ENCODE assay signal across 8 cellular contexts in the genomic region with DNA sequence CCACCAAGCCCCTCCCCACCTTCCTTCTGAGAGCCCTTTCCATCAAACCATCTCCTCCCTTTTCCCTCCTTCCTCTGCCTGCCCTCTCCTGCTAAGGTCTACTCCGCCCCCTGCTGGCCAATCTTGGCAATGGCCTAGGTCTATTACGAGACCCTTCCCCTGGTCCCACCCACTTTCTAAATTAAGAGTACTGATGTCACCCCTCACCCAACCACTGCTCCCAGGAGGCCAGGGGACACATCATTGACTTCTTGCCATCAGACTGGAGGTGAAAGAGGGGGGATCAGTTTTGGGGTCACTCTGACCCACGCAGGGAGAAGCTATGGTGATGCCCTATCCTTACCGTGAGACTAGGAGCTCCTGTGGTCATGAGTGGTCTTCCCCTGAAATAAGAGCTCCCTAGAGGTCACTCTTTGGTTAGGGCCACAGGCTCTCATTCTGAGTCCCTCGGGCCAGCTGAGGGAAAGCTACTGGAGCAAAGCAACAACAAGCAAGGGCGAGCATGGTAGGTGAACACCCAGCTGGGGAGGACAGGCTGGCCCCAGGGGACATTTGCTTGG. TPM values are rescaled to one million over a fixed set of nuclear protein-coding genes. Genes with fewer than 3 reads are reported as not detected.
DNase-seq lines count a peak whose midpoint lies in the region; ATAC-seq and TF ChIP-seq lines count a peak whose summit lies in the region.

No MANE protein-coding gene starts in this region.

- H3K4me3 ChIP-seq in MG63 (no peak overlapping the region), fibroblast of villous mesenchyme (ENCODE audit: low read depth, low read length) (no peak overlapping the region), osteoblast (ENCODE audit: insufficient read depth, low read length) (no peak overlapping the region), tibial artery (no peak overlapping the region)

- DNase-seq in DMS 273 (lab: John Stamatoyannopoulos, UW; ENCODE audit: unreplicated experiment): peak; percentile 91
- peak; percentile 72 for DNase-seq in MG63
- DNase-seq in RWPE1 (ENCODE audit: low spot score): peak; percentile 61
- peak; percentile 59 for DNase-seq in activated T-helper 1 cell treated with anti-CD3 and anti-CD28 coated beads, Interleukin-12 subunit alpha, Interleukin-12 subunit beta, Interleukin-2, Interleukin-4 antibody, amounts not matched to agents 30 ng/mL and 10 ng/mL and 1 ng/mL, durations not matched to agents 14 hours and 24 hours and 36 hours (ENCODE audit: low spot score)
- peak; percentile 65 for DNase-seq in fibroblast of villous mesenchyme (ENCODE audit: low read depth)
- no peak for DNase-seq in osteoblast (ENCODE audit: insufficient read length, low spot score, missing footprints)
- peak; percentile 79 for DNase-seq in tibial artery

- CTCF ChIA-PET in RWPE1 (lab: Yijun Ruan, JAX): interaction anchor here (0.6 to 7.1 kb wide), 22 partner anchors 9 to 677 kb away, joined by 3 to 143 read pairs (median 4); a partner anchor contains a TSS

- peaks cover 1% of the 10 kb centered on the region for H4K20me1 ChIP-seq in osteoblast (ENCODE audit: insufficient read depth, low read length)

- H3K4me1 ChIP-seq in osteoblast (ENCODE audit: insufficient read depth, low read length) (peaks cover 14% of the 10 kb centered on the region), tibial artery (peaks cover 0 to 51% (median 27%) of the 10 kb centered on the region in 4 donors)

- H3K4me3 Mint-ChIP-seq in activated T-helper 1 cell treated with anti-CD3 and anti-CD28 coated beads, Interleukin-12 subunit alpha, Interleukin-12 subunit beta, Interleukin-2, Interleukin-4 antibody, amounts not matched to agents 30 ng/mL and 10 ng/mL and 1 ng/mL, durations not matched to agents 14 hours and 24 hours and 36 hours: no peak overlapping the region

- TF ChIP-seq CTCF in RWPE1 (conservative IDR thresholded peaks at IDR 0.05; ENCODE audit: low read depth) (peak; percentile 89), fibroblast of villous mesenchyme (IDR thresholded peaks at IDR 0.05; ENCODE audit: insufficient read depth, low read depth, low read length) (peak; percentile 86), osteoblast (IDR thresholded peaks at IDR 0.05; ENCODE audit: extremely low read depth, low read depth, low read length) (peak; percentile 98), tibial artery (IDR thresholded peaks at IDR 0.05) (peak; percentile 88 to 97)

- no peak overlapping the region for H3K27ac Mint-ChIP-seq in activated T-helper 1 cell treated with anti-CD3 and anti-CD28 coated beads, Interleukin-12 subunit alpha, Interleukin-12 subunit beta, Interleukin-2, Interleukin-4 antibody, amounts not matched to agents 30 ng/mL and 10 ng/mL and 1 ng/mL, durations not matched to agents 14 hours and 24 hours and 36 hours

- no peaks in the 10 kb centered on the region for H3K36me3 Mint-ChIP-seq in activated T-helper 1 cell treated with anti-CD3 and anti-CD28 coated beads, Interleukin-12 subunit alpha, Interleukin-12 subunit beta, Interleukin-2, Interleukin-4 antibody, amounts not matched to agents 30 ng/mL and 10 ng/mL and 1 ng/mL, durations not matched to agents 14 hours and 24 hours and 36 hours (ENCODE audit: low read depth)

- H3K79me2 ChIP-seq in osteoblast (ENCODE audit: insufficient read depth, low read length): no peaks in the 10 kb centered on the region

- POLR2A ChIA-PET in RWPE1 (lab: Yijun Ruan, JAX; ENCODE audit: low non-redundant PET): no interaction called here

- no peaks in the 10 kb centered on the region for H3K9me3 Mint-ChIP-seq in activated T-helper 1 cell treated with anti-CD3 and anti-CD28 coated beads, Interleukin-12 subunit alpha, Interleukin-12 subunit beta, Interleukin-2, Interleukin-4 antibody, amounts not matched to agents 30 ng/mL and 10 ng/mL and 1 ng/mL, durations not matched to agents 14 hours and 24 hours and 36 hours

- H2AFZ ChIP-seq in osteoblast (ENCODE audit: low read length): no peak overlapping the region

- no peak overlapping the region for H3K27ac ChIP-seq in RWPE1
- no peak overlapping the region for H3K27ac ChIP-seq in osteoblast (ENCODE audit: low read depth, low read length)
- H3K27ac ChIP-seq in tibial artery: no peak overlapping the region

- no peaks in the 10 kb centered on the region for H3K9me3 ChIP-seq in MG63
- H3K9me3 ChIP-seq in osteoblast (ENCODE audit: low read depth, low read length): no peaks in the 10 kb centered on the region
- H3K9me3 ChIP-seq in tibial artery: no peaks in the 10 kb centered on the region

- peaks cover 16% of the 10 kb centered on the region for H3K27me3 Mint-ChIP-seq in activated T-helper 1 cell treated with anti-CD3 and anti-CD28 coated beads, Interleukin-12 subunit alpha, Interleukin-12 subunit beta, Interleukin-2, Interleukin-4 antibody, amounts not matched to agents 30 ng/mL and 10 ng/mL and 1 ng/mL, durations not matched to agents 14 hours and 24 hours and 36 hours (ENCODE audit: insufficient read depth)

- no peak for ATAC-seq in HG03457 (IDR thresholded peaks at IDR 0.05; ENCODE audit: unreplicated experiment)

- no peak overlapping the region for H3K4me2 ChIP-seq in osteoblast (ENCODE audit: insufficient read depth, low read length)

- no peaks in the 10 kb centered on the region for H3K4me1 Mint-ChIP-seq in activated T-helper 1 cell treated with anti-CD3 and anti-CD28 coated beads, Interleukin-12 subunit alpha, Interleukin-12 subunit beta, Interleukin-2, Interleukin-4 antibody, amounts not matched to agents 30 ng/mL and 10 ng/mL and 1 ng/mL, durations not matched to agents 14 hours and 24 hours and 36 hours (ENCODE audit: low read depth)

- no peaks in the 10 kb centered on the region for H3K36me3 ChIP-seq in MG63
- no peaks in the 10 kb centered on the region for H3K36me3 ChIP-seq in osteoblast (ENCODE audit: insufficient read depth, low read length)
- no peaks in the 10 kb centered on the region for H3K36me3 ChIP-seq in tibial artery

- intact Hi-C loops in activated T-helper 1 cell treated with anti-CD3 and anti-CD28 coated beads, Interleukin-12 subunit alpha, Interleukin-12 subunit beta, Interleukin-2, Interleukin-4 antibody, amounts not matched to agents 30 ng/mL and 10 ng/mL and 1 ng/mL, durations not matched to agents 14 hours and 24 hours and 36 hours (cut with micrococcal nuclease): loop anchor here (1.0 kb wide), 2 partner anchors 30 to 143 kb away; no protein-coding TSS in a partner anchor
- intact Hi-C loops in tibial artery (cut with DNase I; ENCODE audit: low total_unique reads): loop anchor here (2.0 to 5.0 kb wide), 2 partner anchors 30 to 143 kb away; no protein-coding TSS in a partner anchor

- no peaks in the 10 kb centered on the region for H3K27me3 ChIP-seq in MG63
- H3K27me3 ChIP-seq in osteoblast (ENCODE audit: insufficient read depth, low read length): peaks cover 8% of the 10 kb centered on the region
- no peaks in the 10 kb centered on the region for H3K27me3 ChIP-seq in tibial artery

RNA-seq across cellular contexts. Expression of a gene that starts 34.6 kb away (rescaled TPM):
- not detected in 2 replicates for total RNA-seq in MG63 (2014; rRNA removed; shearing (Covaris generic); ENCODE audit: low replicate concordance)
- not detected in 2 replicates for total RNA-seq in activated T-helper 1 cell treated with anti-CD3 and anti-CD28 coated beads, Interleukin-12 subunit alpha, Interleukin-12 subunit beta, Interleukin-2, Interleukin-4 antibody, amounts not matched to agents 30 ng/mL and 10 ng/mL and 1 ng/mL, durations not matched to agents 14 hours and 24 hours and 36 hours
- total RNA-seq in fibroblast of villous mesenchyme (not detected in 2 replicates), osteoblast (not detected in 2 replicates)

RNA-seq across cellular contexts. Expression of a gene that starts 40.7 kb away (rescaled TPM):
- total RNA-seq in MG63 (2014; rRNA removed; shearing (Covaris generic); ENCODE audit: low replicate concordance): 474 and 904 TPM in 2 replicates
- total RNA-seq in activated T-helper 1 cell treated with anti-CD3 and anti-CD28 coated beads, Interleukin-12 subunit alpha, Interleukin-12 subunit beta, Interleukin-2, Interleukin-4 antibody, amounts not matched to agents 30 ng/mL and 10 ng/mL and 1 ng/mL, durations not matched to agents 14 hours and 24 hours and 36 hours: 154 and 159 TPM in 2 replicates
- total RNA-seq in fibroblast of villous mesenchyme (1,018 and 1,040 TPM in 2 replicates), osteoblast (1,187 and 1,317 TPM in 2 replicates)

RNA-seq across cellular contexts. Expression of a gene that starts 45.7 kb away (rescaled TPM):
- total RNA-seq in MG63 (2014; rRNA removed; shearing (Covaris generic); ENCODE audit: low replicate concordance): not detected in 2 replicates
- total RNA-seq in activated T-helper 1 cell treated with anti-CD3 and anti-CD28 coated beads, Interleukin-12 subunit alpha, Interleukin-12 subunit beta, Interleukin-2, Interleukin-4 antibody, amounts not matched to agents 30 ng/mL and 10 ng/mL and 1 ng/mL, durations not matched to agents 14 hours and 24 hours and 36 hours: 1.3 and 1.6 TPM in 2 replicates
- total RNA-seq in fibroblast of villous mesenchyme (0.32 TPM in 1 of 2 replicates, not detected in the other), osteoblast (not detected in 2 replicates)

RNA-seq across cellular contexts. Expression of a gene that starts 50.5 kb away (rescaled TPM):
- total RNA-seq in MG63 (2014; rRNA removed; shearing (Covaris generic); ENCODE audit: low replicate concordance): 438 and 702 TPM in 2 replicates
- 165 and 167 TPM in 2 replicates for total RNA-seq in activated T-helper 1 cell treated with anti-CD3 and anti-CD28 coated beads, Interleukin-12 subunit alpha, Interleukin-12 subunit beta, Interleukin-2, Interleukin-4 antibody, amounts not matched to agents 30 ng/mL and 10 ng/mL and 1 ng/mL, durations not matched to agents 14 hours and 24 hours and 36 hours
- 165 and 507 TPM in 2 replicates for total RNA-seq in fibroblast of villous mesenchyme
- 21.5 and 63.0 TPM in 2 replicates for total RNA-seq in osteoblast

RNA-seq across cellular contexts. Expression of a gene that starts 54.0 kb away (rescaled TPM):
- 0.81 and 3.4 TPM in 2 replicates for total RNA-seq in MG63 (2014; rRNA removed; shearing (Covaris generic); ENCODE audit: low replicate concordance)
- total RNA-seq in activated T-helper 1 cell treated with anti-CD3 and anti-CD28 coated beads, Interleukin-12 subunit alpha, Interleukin-12 subunit beta, Interleukin-2, Interleukin-4 antibody, amounts not matched to agents 30 ng/mL and 10 ng/mL and 1 ng/mL, durations not matched to agents 14 hours and 24 hours and 36 hours: not detected in 2 replicates
- total RNA-seq in fibroblast of villous mesenchyme (18.0 and 20.3 TPM in 2 replicates), osteoblast (4.4 and 7.6 TPM in 2 replicates)
